ENCODE assay signal across 22 cellular contexts in genomic region chr20:63542696-63543095, GRCh38. TPM values are rescaled to one million over a fixed set of nuclear protein-coding genes. Genes with fewer than 3 reads are reported as not detected.
DNase-seq lines count a peak whose midpoint lies in the region; ATAC-seq and TF ChIP-seq lines count a peak whose summit lies in the region.
"Had no signal": no experiment of that assay in that cellular context is flagged by ENCODE, and none has a peak within 500 bp of the region (broad histone marks: within the 10 kb centered on the region; RNA-seq: fewer than 3 reads in every experiment).

No MANE protein-coding gene starts in this region.

- peak overlapping the region in 2 of 4 donors; percentile 16 to 22 for H3K4me3 ChIP-seq in Peyer's patch
- H3K4me3 ChIP-seq: adrenal gland, heart right ventricle, uterus had no signal

- no peaks in the 10 kb centered on the region for H3K9me3 Mint-ChIP-seq in activated naive CD4-positive, alpha-beta T cell treated with anti-CD3 and anti-CD28 coated beads, Interleukin-2, amount 50 U/mL, for 24 hours
- H3K9me3 Mint-ChIP-seq in stimulated activated naive B cell treated with anti-CD40 and anti-IgM and Interleukin-4, amounts not matched to agents 10 μg/mL and 1 μg/mL and 100 μg/mL, for 72 hours: no peaks in the 10 kb centered on the region
- H3K9me3 Mint-ChIP-seq: activated T-helper 1 cell treated with anti-CD3 and anti-CD28 coated beads, Interleukin-12 subunit alpha, Interleukin-12 subunit beta, Interleukin-2, Interleukin-4 antibody, amounts not matched to agents 30 ng/mL and 10 ng/mL and 1 ng/mL, durations not matched to agents 14 hours and 24 hours and 36 hours; H9; neural crest cell had no signal

- peaks cover 4 to 38% (median 19%) of the 10 kb centered on the region in 4 donors for H3K4me1 ChIP-seq in Peyer's patch
- H3K4me1 ChIP-seq: uterus had no signal

- TF ChIP-seq POLR2A in Peyer's patch (IDR thresholded peaks at IDR 0.05): no peak

- ATAC-seq in stimulated activated naive B cell treated with anti-CD40 and anti-IgM and Interleukin-4, amounts not matched to agents 10 μg/mL and 1 μg/mL and 100 μg/mL, for 72 hours (replicated peaks): peak; percentile 40 to 59
- ATAC-seq: heart right ventricle, Right ventricle myocardium inferior had no signal

- DNase-seq in activated naive CD4-positive, alpha-beta T cell (lab: John Stamatoyannopoulos, UW): no peak
- DNase-seq in Peyer's patch: peak in 2 of 3 donors; percentile 82 to 86
- DNase-seq in stimulated activated naive B cell treated with anti-CD40 and anti-IgM and Interleukin-4, amounts not matched to agents 10 μg/mL and 1 μg/mL and 100 μg/mL, for 72 hours: peak; percentile 71
- no peak for DNase-seq in DMS 273 treated with DMSO at 0.1 percent for 48 hours (lab: John Stamatoyannopoulos, UW)
- DNase-seq in activated effector memory CD4-positive, alpha-beta T cell treated with anti-CD3 and anti-CD28 coated beads, Interleukin-2, amount 50 U/mL, for 16 hours: no peak
- DNase-seq: activated CD8-positive, alpha-beta memory T cell treated with anti-CD3 and anti-CD28 coated beads for 24 hours; DMS53; H9; heart right ventricle; NCI-H1694; NCI-H2227 treated with DMSO at 0.1 percent for 48 hours; T-helper 1 cell; uterus had no signal

- no peak for TF ChIP-seq CTCF in Peyer's patch (IDR thresholded peaks at IDR 0.05)

- H3K4me1 Mint-ChIP-seq in activated naive CD4-positive, alpha-beta T cell treated with anti-CD3 and anti-CD28 coated beads, Interleukin-2, amount 50 U/mL, for 24 hours: peaks cover 4% of the 10 kb centered on the region
- peaks cover 32 to 61% of the 10 kb centered on the region in 2 donors for H3K4me1 Mint-ChIP-seq in stimulated activated naive B cell treated with anti-CD40 and anti-IgM and Interleukin-4, amounts not matched to agents 10 μg/mL and 1 μg/mL and 100 μg/mL, for 72 hours
- H3K4me1 Mint-ChIP-seq: neural crest cell had no signal

- H3K27me3 Mint-ChIP-seq in activated naive CD4-positive, alpha-beta T cell treated with anti-CD3 and anti-CD28 coated beads, Interleukin-2, amount 50 U/mL, for 24 hours: no peaks in the 10 kb centered on the region
- peaks cover 0 to 7% of the 10 kb centered on the region in 2 donors for H3K27me3 Mint-ChIP-seq in stimulated activated naive B cell treated with anti-CD40 and anti-IgM and Interleukin-4, amounts not matched to agents 10 μg/mL and 1 μg/mL and 100 μg/mL, for 72 hours

- H3K36me3 ChIP-seq in Peyer's patch: no peaks in the 10 kb centered on the region
- H3K36me3 ChIP-seq: adrenal gland, heart right ventricle, uterus had no signal

- H3K27ac Mint-ChIP-seq in activated naive CD4-positive, alpha-beta T cell treated with anti-CD3 and anti-CD28 coated beads, Interleukin-2, amount 50 U/mL, for 24 hours: peak overlapping the region; percentile 59
- H3K27ac Mint-ChIP-seq in stimulated activated naive B cell treated with anti-CD40 and anti-IgM and Interleukin-4, amounts not matched to agents 10 μg/mL and 1 μg/mL and 100 μg/mL, for 72 hours: peak overlapping the region; percentile 70
- H3K27ac Mint-ChIP-seq: activated T-helper 1 cell treated with anti-CD3 and anti-CD28 coated beads, Interleukin-12 subunit alpha, Interleukin-12 subunit beta, Interleukin-2, Interleukin-4 antibody, amounts not matched to agents 30 ng/mL and 10 ng/mL and 1 ng/mL, durations not matched to agents 14 hours and 24 hours and 36 hours; CD14-positive monocyte; H9 had no signal

- no peaks in the 10 kb centered on the region for H3K9me3 ChIP-seq in Peyer's patch
- H3K9me3 ChIP-seq: adrenal gland, heart right ventricle, uterus had no signal

- no peak overlapping the region for H3K4me3 Mint-ChIP-seq in activated naive CD4-positive, alpha-beta T cell treated with anti-CD3 and anti-CD28 coated beads, Interleukin-2, amount 50 U/mL, for 24 hours
- peak overlapping the region in 1 of 2 donors; percentile 37 for H3K4me3 Mint-ChIP-seq in stimulated activated naive B cell treated with anti-CD40 and anti-IgM and Interleukin-4, amounts not matched to agents 10 μg/mL and 1 μg/mL and 100 μg/mL, for 72 hours
- H3K4me3 Mint-ChIP-seq: activated T-helper 1 cell treated with anti-CD3 and anti-CD28 coated beads, Interleukin-12 subunit alpha, Interleukin-12 subunit beta, Interleukin-2, Interleukin-4 antibody, amounts not matched to agents 30 ng/mL and 10 ng/mL and 1 ng/mL, durations not matched to agents 14 hours and 24 hours and 36 hours; CD14-positive monocyte; H9; neural crest cell had no signal

- no peaks in the 10 kb centered on the region for H3K36me3 Mint-ChIP-seq in activated naive CD4-positive, alpha-beta T cell treated with anti-CD3 and anti-CD28 coated beads, Interleukin-2, amount 50 U/mL, for 24 hours
- H3K36me3 Mint-ChIP-seq in stimulated activated naive B cell treated with anti-CD40 and anti-IgM and Interleukin-4, amounts not matched to agents 10 μg/mL and 1 μg/mL and 100 μg/mL, for 72 hours: no peaks in the 10 kb centered on the region
- H3K36me3 Mint-ChIP-seq: CD14-positive monocyte had no signal

- H3K27ac ChIP-seq in Peyer's patch: peak overlapping the region in 2 of 4 donors; percentile 63 to 75
- H3K27ac ChIP-seq: adrenal gland, heart right ventricle, uterus had no signal

- H3K27me3 ChIP-seq in Peyer's patch: no peaks in the 10 kb centered on the region

RNA-seq across cellular contexts. Expression of gene SRMS, which starts 4.9 kb away (rescaled TPM):
- total RNA-seq in Peyer's patch: not detected
- total RNA-seq: activated T-helper 1 cell treated with anti-CD3 and anti-CD28 coated beads, Interleukin-12 subunit alpha, Interleukin-12 subunit beta, Interleukin-2, Interleukin-4 antibody, amounts not matched to agents 30 ng/mL and 10 ng/mL and 1 ng/mL, durations not matched to agents 14 hours and 24 hours and 36 hours; adrenal gland; cardiac septum; fibroblast of lung; heart right ventricle; neural crest cell; renal cortical epithelial cell; Right ventricle myocardium inferior; uterus had no signal

RNA-seq across cellular contexts. Expression of gene PTK6, which starts 5.5 kb away (rescaled TPM):
- 100 to 1,000 TPM in 1 of 4 donors, 10 to 100 TPM in 2, 1 to 10 TPM in 1; 8.3 to 109 (median 84.5) TPM for total RNA-seq in Peyer's patch
- total RNA-seq: cardiac septum, neural crest cell had no signal

RNA-seq across cellular contexts. Expression of gene FNDC11, which starts 11.3 kb away (rescaled TPM):
- under 1 TPM in 1 of 4 donors, not detected in 3; 0.67 TPM for total RNA-seq in Peyer's patch
- total RNA-seq: cardiac septum had no signal

RNA-seq across cellular contexts. Expression of gene PPDPF, which starts 22.1 kb away (rescaled TPM):
- 100 to 1,000 TPM in 3 of 4 donors, 10 to 100 TPM in 1; 94.1 to 435 (median 193) TPM for total RNA-seq in Peyer's patch

RNA-seq across cellular contexts. Expression of gene HELZ2, which starts 31.3 kb away (rescaled TPM):
- total RNA-seq in Peyer's patch: 10 to 100 TPM; 32.2 to 42.0 (median 38.4) TPM

Comparison
In these comparisons a context has a peak if more than half of its experiments do, and no peak if none do; other contexts are left out.
1. DNase-seq: peak in Peyer's patch (2 of 3) and stimulated activated naive B cell treated with anti-CD40 and anti-IgM and Interleukin-4, amounts not matched to agents 10 μg/mL and 1 μg/mL and 100 μg/mL, for 72 hours (single experiment); none in activated naive CD4-positive, alpha-beta T cell (0 of 4), DMS 273 treated with DMSO at 0.1 percent for 48 hours (single experiment) and activated effector memory CD4-positive, alpha-beta T cell treated with anti-CD3 and anti-CD28 coated beads, Interleukin-2, amount 50 U/mL, for 16 hours (single experiment).